Comparison of ENCODE assay signal across 9 cellular contexts in genomic region chr10:97914837-97915211, GRCh38.
DNase-seq lines count a peak whose midpoint lies in the region; ATAC-seq lines count a peak whose summit lies in the region.
"Had no signal": no experiment of that assay in that cellular context is flagged by ENCODE, and none has a peak within 500 bp of the region (broad histone marks: within the 10 kb centered on the region; RNA-seq: fewer than 3 reads in every experiment).

No MANE protein-coding gene starts in this region.

- no peaks in the 10 kb centered on the region for H3K9me3 Mint-ChIP-seq in central memory CD8-positive, alpha-beta T cell
- H3K9me3 Mint-ChIP-seq: dendritic cell treated with granulocyte-macrophage colony-stimulating factor and Interleukin-4, amounts not matched to agents 40 ng/mL and 50 ng/mL, for 4 days had no signal

- peak; percentile 66 for ATAC-seq in HG02678 (IDR thresholded peaks at IDR 0.05; ENCODE audit: unreplicated experiment)
- ATAC-seq in central memory CD8-positive, alpha-beta T cell (replicated peaks; ENCODE audit: extremely low read depth, poor library complexity, severe bottlenecking), result peak; percentile 56
- ATAC-seq in HG03521 (IDR thresholded peaks at IDR 0.05; ENCODE audit: unreplicated experiment), result no peak

- no peaks in the 10 kb centered on the region for H3K36me3 Mint-ChIP-seq in central memory CD8-positive, alpha-beta T cell (ENCODE audit: insufficient read depth)

- no peak overlapping the region for H3K27ac Mint-ChIP-seq in central memory CD8-positive, alpha-beta T cell (ENCODE audit: low read depth)
- H3K27ac Mint-ChIP-seq: dendritic cell treated with granulocyte-macrophage colony-stimulating factor and Interleukin-4, amounts not matched to agents 40 ng/mL and 50 ng/mL, for 4 days had no signal

- peaks cover 27% of the 10 kb centered on the region for H3K27me3 Mint-ChIP-seq in central memory CD8-positive, alpha-beta T cell

- H3K4me3 Mint-ChIP-seq in central memory CD8-positive, alpha-beta T cell, result no peak overlapping the region
- H3K4me3 Mint-ChIP-seq: dendritic cell treated with granulocyte-macrophage colony-stimulating factor and Interleukin-4, amounts not matched to agents 40 ng/mL and 50 ng/mL, for 4 days had no signal

- H3K4me1 Mint-ChIP-seq in central memory CD8-positive, alpha-beta T cell, result peaks cover 9% of the 10 kb centered on the region

- peak; percentile 61 for DNase-seq in EH (ENCODE audit: low read depth)
- peak; percentile 49 for DNase-seq in NCI-H2227 treated with DMSO at 0.1 percent for 48 hours (lab: John Stamatoyannopoulos, UW)
- peak; percentile 74 to 76 for DNase-seq in activated CD4-positive, alpha-beta T cell treated with anti-CD3 and anti-CD28 coated beads for 24 hours (ENCODE audit: low read depth in 2 of 2)
- DNase-seq in central memory CD8-positive, alpha-beta T cell (ENCODE audit: low spot score in 2 of 2), result peak; percentile 49 to 64
- peak; percentile 72 for DNase-seq in kidney tubule cell (ENCODE audit: low spot score)
- peak; percentile 80 to 84 for DNase-seq in stimulated activated CD4-positive, alpha-beta T cell treated with anti-CD3 and anti-CD28 coated beads, Interleukin-2, amount 100 ng/mL, for 48 hours
